Comparison of ENCODE assay signal across 9 cellular contexts in the genomic region with DNA sequence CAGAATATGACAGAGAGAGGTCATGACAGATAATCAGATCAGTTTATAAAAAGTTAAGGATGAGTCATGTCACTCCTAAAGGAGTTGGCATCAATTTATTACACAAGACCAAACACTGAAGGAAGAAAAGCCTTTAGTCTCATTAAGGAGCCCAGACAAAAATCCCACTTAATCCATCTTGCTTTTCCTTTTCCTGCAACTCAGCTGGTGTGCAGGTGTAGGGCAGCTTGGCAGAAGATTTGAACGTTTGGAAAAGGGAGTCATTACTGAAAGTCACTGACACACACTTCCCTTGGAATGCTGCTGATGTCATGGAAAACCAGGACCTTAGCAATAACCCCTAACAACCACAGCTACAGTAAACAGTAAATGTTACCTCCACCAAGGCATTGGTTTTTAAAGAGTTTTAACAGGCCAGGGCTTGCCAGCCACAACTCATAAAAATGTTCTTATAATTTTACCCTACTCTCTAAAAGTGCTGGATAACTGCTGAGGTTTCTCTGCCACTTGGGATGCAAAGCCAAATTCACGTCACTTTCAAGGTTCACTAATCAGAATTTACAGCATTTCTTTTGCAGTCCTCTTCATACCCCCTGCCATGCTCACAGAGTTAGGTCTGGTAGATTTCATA.
DNase-seq lines count a peak whose midpoint lies in the region; ATAC-seq and TF ChIP-seq lines count a peak whose summit lies in the region.
"Had no signal": no experiment of that assay in that cellular context is flagged by ENCODE, and none has a peak within 500 bp of the region (broad histone marks: within the 10 kb centered on the region; RNA-seq: fewer than 3 reads in every experiment).

No MANE protein-coding gene starts in this region.

- H3K27ac Mint-ChIP-seq in endodermal cell = peak overlapping the region; percentile 79
- H3K27ac Mint-ChIP-seq: memory B cell had no signal

- no peaks in the 10 kb centered on the region for H3K9me3 Mint-ChIP-seq in endodermal cell
- H3K9me3 Mint-ChIP-seq: memory B cell had no signal

- H3K36me3 ChIP-seq in endodermal cell (ENCODE audit: control insufficient read depth, insufficient read depth, low read length) = no peaks in the 10 kb centered on the region

- ATAC-seq in HG03159 (IDR thresholded peaks at IDR 0.05; ENCODE audit: unreplicated experiment) (no peak), HG02885 (IDR thresholded peaks at IDR 0.05; ENCODE audit: poor library complexity, unreplicated experiment) (no peak), GM18511 (IDR thresholded peaks at IDR 0.05; ENCODE audit: unreplicated experiment) (no peak)

- H3K4me3 Mint-ChIP-seq in endodermal cell = no peak overlapping the region
- H3K4me3 Mint-ChIP-seq: memory B cell had no signal

- no peaks in the 10 kb centered on the region for H3K36me3 Mint-ChIP-seq in endodermal cell (ENCODE audit: low read depth)

- no peaks in the 10 kb centered on the region for H3K27me3 ChIP-seq in endodermal cell (ENCODE audit: control insufficient read depth, insufficient read depth, low read length, poor library complexity, severe bottlenecking)

- no peak for TF ChIP-seq CTCF in endodermal cell (conservative IDR thresholded peaks at IDR 0.05)

- peak overlapping the region; percentile 96 for H3K27ac ChIP-seq in endodermal cell (ENCODE audit: low read depth, low read length)

- DNase-seq in DMS79 treated with DMSO at 0.1 percent for 48 hours (lab: John Stamatoyannopoulos, UW) = peak; percentile 100
- peak; percentile 97 for DNase-seq in NCI-H226
- peak; percentile 50 for DNase-seq in endodermal cell
- peak; percentile 98 for DNase-seq in myocyte (ENCODE audit: low read depth)
- DNase-seq in central memory CD4-positive, alpha-beta T cell = no peak

- H3K4me3 ChIP-seq in endodermal cell (ENCODE audit: low read length) = no peak overlapping the region

- H3K4me1 Mint-ChIP-seq in endodermal cell = peaks cover 20% of the 10 kb centered on the region
- H3K4me1 Mint-ChIP-seq: memory B cell had no signal

- no peak overlapping the region for H3K9ac ChIP-seq in endodermal cell (ENCODE audit: extremely low read depth, low read length, poor library complexity, severe bottlenecking)

- WGBS in endodermal cell (ENCODE audit: insufficient coverage in 1 of 2, insufficient read length in 1 of 2), 2 experiments = 73% methylated on average over 2 of the region's 2 CpGs; no CpG with 5 or more reads in 1 of the 2 experiments

- no peaks in the 10 kb centered on the region for H3K9me3 ChIP-seq in endodermal cell (ENCODE audit: control insufficient read depth, low read length)

- H3K27me3 Mint-ChIP-seq in endodermal cell (ENCODE audit: insufficient read depth) = no peaks in the 10 kb centered on the region
- H3K27me3 Mint-ChIP-seq: memory B cell had no signal

- peaks cover 4% of the 10 kb centered on the region for H3K4me1 ChIP-seq in endodermal cell (ENCODE audit: control insufficient read depth, insufficient read depth, low read length)
